ENCODE assay signal across 11 cellular contexts in the genomic region with DNA sequence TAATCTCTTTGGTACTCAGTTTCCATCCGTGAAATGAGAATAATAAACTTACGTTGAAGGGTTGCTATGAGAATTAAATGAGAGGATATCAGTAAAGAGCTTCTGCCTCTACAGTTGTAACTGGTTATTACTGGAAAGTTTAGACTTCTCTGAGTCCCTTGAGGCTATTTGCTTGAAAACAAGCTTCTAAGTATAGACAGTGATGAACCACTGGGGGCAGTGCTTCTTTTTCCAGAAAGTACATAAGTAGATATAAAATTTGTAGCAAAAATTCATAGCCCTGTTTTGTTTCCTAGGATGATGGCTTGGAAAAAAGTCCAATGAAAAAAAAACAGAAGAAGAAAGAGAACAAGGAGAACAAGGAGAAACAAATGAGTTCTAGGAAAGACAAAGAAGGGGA.
DNase-seq lines count a peak whose midpoint lies in the region; ATAC-seq and TF ChIP-seq lines count a peak whose summit lies in the region.
"Had no signal": no experiment of that assay in that cellular context is flagged by ENCODE, and none has a peak within 500 bp of the region (broad histone marks: within the 10 kb centered on the region; RNA-seq: fewer than 3 reads in every experiment).

No MANE protein-coding gene starts in this region.

- ATAC-seq in CD4-positive, alpha-beta T cell (ENCODE audit: poor library complexity) = peak; percentile 36

- no peak overlapping the region for H3K9ac ChIP-seq in GM23248
- H3K9ac ChIP-seq in MM.1S (ENCODE audit: low read length) = no peak overlapping the region

- no peaks in the 10 kb centered on the region for H3K27me3 Mint-ChIP-seq in CD4-positive, alpha-beta T cell
- H3K27me3 Mint-ChIP-seq in activated naive CD8-positive, alpha-beta T cell treated with anti-CD3 and anti-CD28 coated beads for 36 hours = no peaks in the 10 kb centered on the region
- no peaks in the 10 kb centered on the region for H3K27me3 Mint-ChIP-seq in mesothelial cell of epicardium (ENCODE audit: low read depth)

- peaks cover 100% of the 10 kb centered on the region for H3K36me3 Mint-ChIP-seq in CD4-positive, alpha-beta T cell (ENCODE audit: low read depth)
- H3K36me3 Mint-ChIP-seq in activated naive CD8-positive, alpha-beta T cell treated with anti-CD3 and anti-CD28 coated beads for 36 hours = peaks cover 34% of the 10 kb centered on the region
- H3K36me3 Mint-ChIP-seq in mesothelial cell of epicardium = peaks cover 65% of the 10 kb centered on the region

- no peaks in the 10 kb centered on the region for H3K9me3 ChIP-seq in CD4-positive, alpha-beta T cell (ENCODE audit: control insufficient read depth, low read length)
- H3K9me3 ChIP-seq in GM23248 (ENCODE audit: low read depth) = no peaks in the 10 kb centered on the region
- H3K9me3 ChIP-seq in MM.1S (replicated peaks; ENCODE audit: insufficient read depth, low read length) = no peaks in the 10 kb centered on the region
- no peaks in the 10 kb centered on the region for H3K9me3 ChIP-seq in SJCRH30 (replicated peaks)

- no peak overlapping the region for H2AFZ ChIP-seq in GM23248
- no peak overlapping the region for H2AFZ ChIP-seq in MM.1S (ENCODE audit: low read length)

- H3K36me3 ChIP-seq in GM23248 (ENCODE audit: low read depth) (peaks cover 90% of the 10 kb centered on the region), MM.1S (replicated peaks; ENCODE audit: insufficient read depth, low read length) (peaks cover 10% of the 10 kb centered on the region; the same call in 1 of the 2 replicates), SJCRH30 (peaks cover 93% of the 10 kb centered on the region)

- H4K20me1 ChIP-seq in GM23248 (ENCODE audit: insufficient read depth) = no peaks in the 10 kb centered on the region
- H4K20me1 ChIP-seq in MM.1S (ENCODE audit: insufficient read depth, low read length) = no peaks in the 10 kb centered on the region

- in situ Hi-C loops in GM23248 (cut with MboI) = no loop called here

- WGBS in GM23248 (ENCODE audit: low coverage in 1 of 2, low lambda C conversion rate in 2 of 2, missing lambda C conversion rate in 2 of 2), 2 experiments = 93 to 99% methylated on average over 2 of the region's 2 CpGs

- H3K4me3 Mint-ChIP-seq in CD4-positive, alpha-beta T cell = no peak overlapping the region
- no peak overlapping the region for H3K4me3 Mint-ChIP-seq in activated naive CD8-positive, alpha-beta T cell treated with anti-CD3 and anti-CD28 coated beads for 36 hours
- no peak overlapping the region for H3K4me3 Mint-ChIP-seq in mesothelial cell of epicardium

- H3K79me2 ChIP-seq in GM23248 (ENCODE audit: insufficient read depth) (peaks cover 93% of the 10 kb centered on the region), MM.1S (ENCODE audit: low read length) (no peaks in the 10 kb centered on the region)

- no peaks in the 10 kb centered on the region for H3K4me1 ChIP-seq in GM23248 (ENCODE audit: insufficient read depth)
- H3K4me1 ChIP-seq in MM.1S (ENCODE audit: low read length) = no peaks in the 10 kb centered on the region
- H3K4me1 ChIP-seq in SJCRH30 = no peaks in the 10 kb centered on the region

- H3K27ac Mint-ChIP-seq in CD4-positive, alpha-beta T cell = peak overlapping the region; percentile 21
- peak overlapping the region; percentile 57 for H3K27ac Mint-ChIP-seq in activated naive CD8-positive, alpha-beta T cell treated with anti-CD3 and anti-CD28 coated beads for 36 hours
- H3K27ac Mint-ChIP-seq in mesothelial cell of epicardium = peak overlapping the region; percentile 32

- H3F3A ChIP-seq in GM23248 (ENCODE audit: insufficient read depth) (peaks cover 55% of the 10 kb centered on the region), MM.1S (ENCODE audit: insufficient read depth, low read length) (no peaks in the 10 kb centered on the region)

- no peak for TF ChIP-seq CTCF in CD4-positive, alpha-beta T cell (IDR thresholded peaks at IDR 0.05)
- no peak for TF ChIP-seq CTCF in mesothelial cell of epicardium (IDR thresholded peaks at IDR 0.05; ENCODE audit: unreplicated experiment)
- TF ChIP-seq CTCF in MM.1S (IDR thresholded peaks at IDR 0.05; ENCODE audit: low read length) = no peak; the same call in 1 of the 2 replicates

- H3K4me2 ChIP-seq in GM23248 (ENCODE audit: unreplicated experiment) = no peak overlapping the region
- H3K4me2 ChIP-seq in MM.1S (ENCODE audit: low read depth, low read length) = no peak overlapping the region

- CTCF ChIA-PET in CD4-positive, alpha-beta T cell (lab: Charles Lee) = interaction anchor here (1.4 to 2.0 kb wide), 2 partner anchors 12 to 45 kb away, joined by 3 to 5 read pairs; no protein-coding TSS in a partner anchor

- H3K9me2 ChIP-seq in GM23248 (ENCODE audit: insufficient read depth) (no peaks in the 10 kb centered on the region), MM.1S (replicated peaks; ENCODE audit: insufficient read depth, low read length) (no peaks in the 10 kb centered on the region)

- peaks cover 24% of the 10 kb centered on the region for H3K4me1 Mint-ChIP-seq in CD4-positive, alpha-beta T cell (ENCODE audit: low read depth)
- no peaks in the 10 kb centered on the region for H3K4me1 Mint-ChIP-seq in activated naive CD8-positive, alpha-beta T cell treated with anti-CD3 and anti-CD28 coated beads for 36 hours
- H3K4me1 Mint-ChIP-seq in mesothelial cell of epicardium = no peaks in the 10 kb centered on the region

- H3K27me3 ChIP-seq in CD4-positive, alpha-beta T cell (ENCODE audit: control insufficient read depth, insufficient read depth, low read length) = no peaks in the 10 kb centered on the region
- no peaks in the 10 kb centered on the region for H3K27me3 ChIP-seq in GM23248 (replicated peaks; ENCODE audit: insufficient read depth)
- no peaks in the 10 kb centered on the region for H3K27me3 ChIP-seq in MM.1S (replicated peaks; ENCODE audit: insufficient read depth, low read length)
- H3K27me3 ChIP-seq in SJCRH30 = no peaks in the 10 kb centered on the region

- DNase-seq in CD4-positive, alpha-beta T cell = no peak
- DNase-seq in GM23248 (peak; percentile 32), mesothelial cell of epicardium (ENCODE audit: low spot score in 2 of 2, unreplicated experiment in 2 of 2) (no peak), MM.1S (no peak), HuH-7.5 (ENCODE audit: low spot score) (no peak), SJCRH30 (no peak)
- no peak for DNase-seq in activated naive CD8-positive, alpha-beta T cell treated with anti-CD3 and anti-CD28 coated beads for 36 hours
- DNase-seq: activated CD4-positive, alpha-beta T cell treated with anti-CD3 and anti-CD28 coated beads for 1 hour; NCI-H524 treated with DMSO at 0.1 percent for 48 hours; stimulated activated CD4-positive, alpha-beta T cell treated with anti-CD3 and anti-CD28 coated beads, Interleukin-15, amount 100 ng/mL, for 24 hours had no signal

- H3K4me3 ChIP-seq in GM23248 (no peak overlapping the region), MM.1S (ENCODE audit: low read length) (no peak overlapping the region), SJCRH30 (no peak overlapping the region)
- H3K4me3 ChIP-seq: SK-N-MC had no signal

- intact Hi-C loops in CD4-positive, alpha-beta T cell (cut with DNase I, micrococcal nuclease) = no loop called here

- no peaks in the 10 kb centered on the region for H3K9me3 Mint-ChIP-seq in CD4-positive, alpha-beta T cell
- no peaks in the 10 kb centered on the region for H3K9me3 Mint-ChIP-seq in activated naive CD8-positive, alpha-beta T cell treated with anti-CD3 and anti-CD28 coated beads for 36 hours
- no peaks in the 10 kb centered on the region for H3K9me3 Mint-ChIP-seq in mesothelial cell of epicardium

- POLR2A ChIA-PET in CD4-positive, alpha-beta T cell (lab: Charles Lee) = no interaction called here

- no peak overlapping the region for H3K27ac ChIP-seq in CD4-positive, alpha-beta T cell (ENCODE audit: low read depth, low read length)
- H3K27ac ChIP-seq in GM23248 (no peak overlapping the region), MM.1S (ENCODE audit: low read length) (no peak overlapping the region), SJCRH30 (no peak overlapping the region)
- H3K27ac ChIP-seq: SK-N-MC had no signal
